ENCODE assay signal across 27 cellular contexts in the genomic region with DNA sequence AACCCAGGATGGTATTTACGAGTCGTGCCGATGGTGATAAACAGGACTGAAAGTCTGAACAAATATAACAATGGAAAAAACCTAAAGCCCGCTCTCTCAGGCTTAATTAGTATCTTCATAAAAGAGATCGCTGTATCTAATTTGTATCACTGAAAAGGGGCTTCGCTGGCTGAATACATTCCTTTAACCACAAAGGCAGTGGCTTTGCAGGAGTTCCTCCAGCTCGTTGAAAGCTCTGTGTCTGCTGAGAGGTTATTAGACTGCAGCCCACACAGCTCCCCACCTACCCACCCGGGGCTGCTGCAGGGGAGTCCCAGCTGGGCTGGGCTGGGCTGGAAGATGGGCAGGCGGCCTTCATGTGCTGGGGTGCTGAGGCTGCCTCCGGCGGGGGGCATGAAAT. TPM values are rescaled to one million over a fixed set of nuclear protein-coding genes. Genes with fewer than 3 reads are reported as not detected.
"Had no signal": no experiment of that assay in that cellular context is flagged by ENCODE, and none has a peak within 500 bp of the region (broad histone marks: within the 10 kb centered on the region; RNA-seq: fewer than 3 reads in every experiment).

No MANE protein-coding gene starts in this region.

- DNase-seq: activated CD4-positive, alpha-beta memory T cell treated with anti-CD3 and anti-CD28 coated beads for 36 hours; activated CD4-positive, alpha-beta T cell treated with anti-CD3 and anti-CD28 coated beads, Interleukin-2, amount 10 ng/mL, durations not matched to agents 24 days and 14 days; activated CD8-positive, alpha-beta memory T cell treated with anti-CD3 and anti-CD28 coated beads, Interleukin-2, amount 50 U/mL, for 4 hours; activated effector memory CD4-positive, alpha-beta T cell treated with anti-CD3 and anti-CD28 coated beads, Interleukin-2, amount 50 U/mL, for 16 hours; activated naive CD4-positive, alpha-beta T cell treated with anti-CD3 and anti-CD28 coated beads for 36 hours; activated naive CD8-positive, alpha-beta T cell treated with anti-CD3 and anti-CD28 coated beads for 36 hours; activated T-cell treated with anti-CD3 and anti-CD28 coated beads, Interleukin-2, amount 50 U/mL, for 1 hour; adrenal gland; aorta; cortex of kidney; foreskin fibroblast; immature natural killer cell; kidney; left colon; mammary epithelial cell; midbrain; naive thymus-derived CD4-positive, alpha-beta T cell; stimulated activated CD4-positive, alpha-beta T cell treated with anti-CD3 and anti-CD28 coated beads, Interleukin-2, amount 100 ng/mL, for 48 hours; T-helper 9 cell; trophoblast cell had no signal

- H3K27me3 ChIP-seq: adrenal gland had no signal

- H3K4me3 Mint-ChIP-seq: activated CD4-positive, alpha-beta memory T cell treated with anti-CD3 and anti-CD28 coated beads for 36 hours; activated CD4-positive, alpha-beta T cell treated with anti-CD3 and anti-CD28 coated beads, Interleukin-2, amount 10 ng/mL, durations not matched to agents 24 days and 14 days; activated naive CD4-positive, alpha-beta T cell treated with anti-CD3 and anti-CD28 coated beads for 36 hours; activated naive CD8-positive, alpha-beta T cell treated with anti-CD3 and anti-CD28 coated beads for 36 hours; activated T-helper 1 cell treated with anti-CD3 and anti-CD28 coated beads, Interleukin-12 subunit alpha, Interleukin-12 subunit beta, Interleukin-2, Interleukin-4 antibody, amounts not matched to agents 30 ng/mL and 10 ng/mL and 1 ng/mL, durations not matched to agents 14 hours and 24 hours and 36 hours; immature natural killer cell; naive thymus-derived CD4-positive, alpha-beta T cell; stimulated activated naive CD8-positive, alpha-beta T cell treated with anti-CD3 and anti-CD28 coated beads, Interleukin-15, Interleukin-2, amounts not matched to agents 100 ng/mL and 50 ng/mL, for 24 hours; T-helper 1 cell treated with Interleukin-12 subunit alpha and Interleukin-12 subunit beta and Interleukin-4 antibody, amounts not matched to agents 30 μg/mL and 1 μg/mL, for 36 hours had no signal

- H3K27ac Mint-ChIP-seq: activated CD4-positive, alpha-beta memory T cell treated with anti-CD3 and anti-CD28 coated beads for 36 hours; activated CD4-positive, alpha-beta T cell treated with anti-CD3 and anti-CD28 coated beads, Interleukin-2, amount 10 ng/mL, durations not matched to agents 24 days and 14 days; activated naive CD4-positive, alpha-beta T cell treated with anti-CD3 and anti-CD28 coated beads for 36 hours; activated naive CD8-positive, alpha-beta T cell treated with anti-CD3 and anti-CD28 coated beads for 36 hours; activated T-helper 1 cell treated with anti-CD3 and anti-CD28 coated beads, Interleukin-12 subunit alpha, Interleukin-12 subunit beta, Interleukin-2, Interleukin-4 antibody, amounts not matched to agents 30 ng/mL and 10 ng/mL and 1 ng/mL, durations not matched to agents 14 hours and 24 hours and 36 hours; immature natural killer cell; naive thymus-derived CD4-positive, alpha-beta T cell; stimulated activated naive CD8-positive, alpha-beta T cell treated with anti-CD3 and anti-CD28 coated beads, Interleukin-15, Interleukin-2, amounts not matched to agents 100 ng/mL and 50 ng/mL, for 24 hours; T-helper 1 cell treated with Interleukin-12 subunit alpha and Interleukin-12 subunit beta and Interleukin-4 antibody, amounts not matched to agents 30 μg/mL and 1 μg/mL, for 36 hours had no signal

- H3K4me3 ChIP-seq: adrenal gland, thoracic aorta had no signal

- H3K27ac ChIP-seq: adrenal gland, thoracic aorta, VCaP had no signal

- H3K9me3 ChIP-seq: thoracic aorta had no signal

- H3K4me1 ChIP-seq: adrenal gland had no signal

- H3K36me3 Mint-ChIP-seq: activated CD4-positive, alpha-beta memory T cell treated with anti-CD3 and anti-CD28 coated beads for 36 hours; activated naive CD8-positive, alpha-beta T cell treated with anti-CD3 and anti-CD28 coated beads for 36 hours had no signal

- H3K9me3 Mint-ChIP-seq: activated CD4-positive, alpha-beta memory T cell treated with anti-CD3 and anti-CD28 coated beads for 36 hours; activated CD4-positive, alpha-beta T cell treated with anti-CD3 and anti-CD28 coated beads, Interleukin-2, amount 10 ng/mL, durations not matched to agents 24 days and 14 days; immature natural killer cell had no signal

- H3K4me1 Mint-ChIP-seq: activated CD4-positive, alpha-beta T cell treated with anti-CD3 and anti-CD28 coated beads, Interleukin-2, amount 10 ng/mL, durations not matched to agents 24 days and 14 days; activated naive CD8-positive, alpha-beta T cell treated with anti-CD3 and anti-CD28 coated beads for 36 hours; immature natural killer cell had no signal

- H3K36me3 ChIP-seq: adrenal gland, thoracic aorta had no signal

- ATAC-seq: activated CD4-positive, CD25-positive, alpha-beta regulatory T cell treated with anti-CD3 and anti-CD28 coated beads, Interleukin-2, amount 50 U/mL, for 24 hours; left colon; naive thymus-derived CD4-positive, alpha-beta T cell had no signal

RNA-seq across cellular contexts. Expression of gene SHISAL1, which starts 15.1 kb away (rescaled TPM):
- total RNA-seq: activated CD4-positive, alpha-beta memory T cell treated with anti-CD3 and anti-CD28 coated beads for 36 hours; activated CD4-positive, alpha-beta T cell treated with anti-CD3 and anti-CD28 coated beads, Interleukin-2, amount 10 ng/mL, durations not matched to agents 24 days and 14 days; activated CD8-positive, alpha-beta memory T cell treated with anti-CD3 and anti-CD28 coated beads for 36 hours; activated naive CD4-positive, alpha-beta T cell treated with anti-CD3 and anti-CD28 coated beads for 36 hours; activated naive CD8-positive, alpha-beta T cell treated with anti-CD3 and anti-CD28 coated beads for 36 hours; activated T-helper 1 cell treated with anti-CD3 and anti-CD28 coated beads, Interleukin-12 subunit alpha, Interleukin-12 subunit beta, Interleukin-2, Interleukin-4 antibody, amounts not matched to agents 30 ng/mL and 10 ng/mL and 1 ng/mL, durations not matched to agents 14 hours and 24 hours and 36 hours; naive thymus-derived CD4-positive, alpha-beta T cell had no signal
- polyA plus RNA-seq: immature natural killer cell; naive thymus-derived CD4-positive, alpha-beta T cell had no signal
